7 cellular contexts compared by ENCODE assay signal in the genomic region with DNA sequence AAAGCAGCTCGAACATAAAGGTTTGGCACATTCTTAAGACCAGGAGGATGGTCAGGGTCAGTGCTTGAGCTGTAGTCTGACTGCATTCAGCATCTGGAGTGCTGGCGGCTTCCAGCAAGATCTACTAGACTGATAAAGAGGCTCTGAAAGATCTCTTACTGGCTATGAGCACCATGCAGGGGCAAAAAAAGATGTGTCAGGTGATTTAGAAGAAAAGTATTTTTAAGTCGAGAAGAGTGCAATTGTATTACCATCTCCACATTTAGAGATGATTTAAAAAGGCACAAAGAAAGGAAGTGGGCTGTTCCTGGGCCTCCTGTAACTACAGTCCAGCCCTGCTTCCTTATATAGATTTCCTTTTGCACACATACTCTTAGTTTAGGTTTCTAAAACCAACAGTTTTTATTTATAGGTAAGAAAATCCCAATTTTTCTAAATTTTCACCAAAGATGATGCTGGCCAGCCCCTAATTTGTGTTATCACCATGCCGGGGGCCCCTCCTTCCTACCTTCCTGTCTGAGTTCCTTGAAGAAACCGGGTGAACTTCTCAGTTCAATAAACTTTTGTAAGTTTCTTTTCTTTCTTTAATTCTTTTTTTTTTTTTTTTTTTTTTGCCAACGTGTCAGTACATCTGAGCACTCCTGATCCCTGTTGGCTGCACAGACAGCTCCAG.
A peak's percentile ranks its signal among the peaks of the same experiment; 100 is the strongest.
DNase-seq lines count a peak whose midpoint lies in the region; ATAC-seq and TF ChIP-seq lines count a peak whose summit lies in the region.

No MANE protein-coding gene starts in this region.

- 18 to 20% methylated on average over 6 of the region's 6 CpGs for WGBS in esophagus squamous epithelium, 2 donors
- 14 to 16% (median 16%) methylated on average over 6 of the region's 6 CpGs for WGBS in psoas muscle, 3 donors

- ATAC-seq in GM21723 (IDR thresholded peaks at IDR 0.05; ENCODE audit: unreplicated experiment) (peak; percentile 72), psoas muscle (peak in 3 of 4 donors; percentile 25 to 35 (median 28))

- no peaks in the 10 kb centered on the region for H3K36me3 ChIP-seq in esophagus squamous epithelium
- no peaks in the 10 kb centered on the region for H3K36me3 ChIP-seq in psoas muscle (ENCODE audit: insufficient read depth in 1 of 2, low read depth in 1 of 2)

- H3K27me3 ChIP-seq in esophagus squamous epithelium (no peaks in the 10 kb centered on the region), psoas muscle (ENCODE audit: insufficient read depth in 3 of 3, low read length in 2 of 3) (no peaks in the 10 kb centered on the region)

- H3K4me1 ChIP-seq in esophagus squamous epithelium (peaks cover 9 to 84% (median 57%) of the 10 kb centered on the region in 3 donors), psoas muscle (peaks cover 60% of the 10 kb centered on the region)

- intact Hi-C loops in esophagus squamous epithelium (cut with DNase I) (no loop called here), psoas muscle (cut with DNase I) (loop anchor here in 1 of 2 donors (2.0 kb wide), 1 partner anchor 66 kb away; a partner anchor contains a TSS)

- TF ChIP-seq CTCF in esophagus squamous epithelium (IDR thresholded peaks at IDR 0.05) = no peak
- no peak for TF ChIP-seq CTCF in psoas muscle (IDR thresholded peaks at IDR 0.05)

- no peak for TF ChIP-seq POLR2A in esophagus squamous epithelium (IDR thresholded peaks at IDR 0.05)

- H3K9me3 ChIP-seq in esophagus squamous epithelium (no peaks in the 10 kb centered on the region), psoas muscle (no peaks in the 10 kb centered on the region)

- H3K4me3 ChIP-seq in esophagus squamous epithelium (peak overlapping the region in 2 of 4 donors; percentile 5 to 31), psoas muscle (peak overlapping the region; percentile 49)

- peak overlapping the region; percentile 59 to 93 (median 88) for H3K27ac ChIP-seq in esophagus squamous epithelium
- H3K27ac ChIP-seq in psoas muscle = peak overlapping the region; percentile 86

- DNase-seq in SIG-M5 (lab: John Stamatoyannopoulos, UW) (peak; percentile 34), esophagus squamous epithelium (lab: John Stamatoyannopoulos, UW) (no peak), psoas muscle (no peak), NCI-H1092 (lab: John Stamatoyannopoulos, UW) (no peak), NCI-H774 (lab: John Stamatoyannopoulos, UW) (no peak)
- DNase-seq in stimulated activated CD4-positive, alpha-beta T cell treated with anti-CD3 and anti-CD28 coated beads, Interleukin-2, amount 100 ng/mL, for 24 hours = no peak
